In the genomic region with DNA sequence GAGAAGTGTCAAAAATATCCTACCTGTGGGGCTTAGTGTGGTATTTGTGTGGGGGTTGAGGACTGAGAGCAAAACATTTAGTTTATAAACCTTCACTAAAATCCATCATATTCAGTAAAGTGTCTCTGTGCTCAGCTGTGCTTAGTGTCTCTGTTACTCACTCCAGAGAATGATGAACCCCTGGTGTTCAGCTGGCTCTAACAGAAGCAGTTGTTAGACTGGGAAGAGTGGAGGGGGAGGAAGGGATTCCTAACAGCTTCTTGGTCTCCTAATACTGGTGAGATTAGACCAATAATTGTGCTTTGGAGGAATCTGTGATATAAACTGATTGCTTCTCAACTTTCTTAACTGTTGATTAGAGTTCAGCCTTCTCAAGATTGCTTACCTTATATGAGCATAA, we compare ENCODE assay signal across 30 cellular contexts.
DNase-seq lines count a peak whose midpoint lies in the region; ATAC-seq, FAIRE-seq and TF ChIP-seq lines count a peak whose summit lies in the region.
"Had no signal": no experiment of that assay in that cellular context is flagged by ENCODE, and none has a peak within 500 bp of the region (broad histone marks: within the 10 kb centered on the region; RNA-seq: fewer than 3 reads in every experiment).

No MANE protein-coding gene starts in this region.

- DNase-seq in IMR-90 (no peak), H1 (ENCODE audit: low read depth in 1 of 2, low spot score in 2 of 2) (no peak), mesenchymal stem cell (peak; percentile 7), SKM-1 (lab: John Stamatoyannopoulos, UW; ENCODE audit: unreplicated experiment) (no peak), MCF 10A (ENCODE audit: unreplicated experiment) (no peak), upper lobe of left lung (no peak)
- no peak for DNase-seq in activated naive CD8-positive, alpha-beta T cell treated with anti-CD3 and anti-CD28 coated beads, Interleukin-2, amount 50 U/mL, for 24 hours
- DNase-seq: activated CD4-positive, alpha-beta T cell treated with anti-CD3 and anti-CD28 coated beads for 36 hours; activated CD8-positive, alpha-beta T cell treated with anti-CD3 and anti-CD28 coated beads, Interleukin-2, amount 10 ng/mL, durations not matched to agents 7 days and 5 days; activated T-cell treated with anti-CD3 and anti-CD28 coated beads for 4 hours; anterior cingulate cortex; CD8-positive, alpha-beta memory T cell; colonic mucosa; DMS 273 treated with DMSO at 0.1 percent for 48 hours; effector CD8-positive, alpha-beta T cell; kidney; MG63; naive thymus-derived CD8-positive, alpha-beta T cell; SHP77 treated with DMSO at 0.1 percent for 48 hours; sigmoid colon; stimulated activated CD4-positive, alpha-beta T cell treated with anti-CD3 and anti-CD28 coated beads, Interleukin-15, amount 100 ng/mL, for 24 hours; stimulated activated CD4-positive, alpha-beta T cell treated with anti-CD3 and anti-CD28 coated beads, Interleukin-4, amount 100 ng/mL, for 4 hours; trophoblast cell had no signal

- no peak for TF ChIP-seq POLR2A in IMR-90 (IDR thresholded peaks at IDR 0.05; ENCODE audit: low read depth, low read length)
- TF ChIP-seq POLR2A in H1 (IDR thresholded peaks at IDR 0.05; ENCODE audit: control extremely low read depth in 1 of 2, low read depth in 2 of 2, low read length in 2 of 2), result no peak
- no peak for TF ChIP-seq POLR2A in upper lobe of left lung (IDR thresholded peaks at IDR 0.05)

- H4K91ac ChIP-seq in IMR-90 (ENCODE audit: insufficient read depth, low read depth, low read length), result no peak overlapping the region
- no peak overlapping the region for H4K91ac ChIP-seq in H1 (replicated peaks; ENCODE audit: insufficient read length, low read length)
- no peak overlapping the region for H4K91ac ChIP-seq in mesenchymal stem cell (ENCODE audit: low read length)

- H3K4ac ChIP-seq in IMR-90 (ENCODE audit: low read depth, low read length), result no peak overlapping the region
- H3K4ac ChIP-seq in H1 (replicated peaks; ENCODE audit: insufficient read length, low read depth, low read length), result no peak overlapping the region
- H3K4ac ChIP-seq in mesenchymal stem cell (ENCODE audit: low read depth in 1 of 2, low read length in 2 of 2), result no peak overlapping the region

- no peak overlapping the region for H3K4me3 Mint-ChIP-seq in MCF 10A (ENCODE audit: unreplicated experiment)
- H3K4me3 Mint-ChIP-seq in activated naive CD8-positive, alpha-beta T cell treated with anti-CD3 and anti-CD28 coated beads, Interleukin-2, amount 50 U/mL, for 24 hours, result no peak overlapping the region
- H3K4me3 Mint-ChIP-seq: activated CD4-positive, alpha-beta T cell treated with anti-CD3 and anti-CD28 coated beads for 36 hours; activated CD8-positive, alpha-beta T cell treated with anti-CD3 and anti-CD28 coated beads, Interleukin-2, amount 10 ng/mL, durations not matched to agents 7 days and 5 days; activated naive CD8-positive, alpha-beta T cell; CD8-positive, alpha-beta memory T cell; naive thymus-derived CD8-positive, alpha-beta T cell had no signal

- BruUV-seq in IMR-90 (replicated peaks; lab: Mats Ljungman, UMichigan), result no TSS peak
- no TSS peak for BruUV-seq in MCF 10A (replicated peaks; lab: Mats Ljungman, UMichigan)

- TF ChIP-seq RAD21 in IMR-90 (IDR thresholded peaks at IDR 0.05; ENCODE audit: low read length) (no peak), H1 (IDR thresholded peaks at IDR 0.05 in 1 of 2, conservative IDR thresholded peaks at IDR 0.05 in 1 of 2; ENCODE audit: low read depth in 2 of 2, low read length in 2 of 2) (no peak)

- no peak overlapping the region for H3K14ac ChIP-seq in IMR-90 (replicated peaks; ENCODE audit: low read depth, low read length)
- H3K14ac ChIP-seq in H1 (ENCODE audit: insufficient read length), result no peak overlapping the region
- H3K14ac ChIP-seq in mesenchymal stem cell (ENCODE audit: low read length in 2 of 2), result no peak overlapping the region

- H3K9me3 ChIP-seq in IMR-90 (ENCODE audit: control insufficient read depth, insufficient read depth, low read length) (no peaks in the 10 kb centered on the region), H1 (ENCODE audit: insufficient read depth in 2 of 2, low read depth in 1 of 2, low read length in 1 of 2) (no peaks in the 10 kb centered on the region), mesenchymal stem cell (ENCODE audit: control insufficient read depth, low read length) (no peaks in the 10 kb centered on the region), upper lobe of left lung (no peaks in the 10 kb centered on the region)
- H3K9me3 ChIP-seq: colonic mucosa, MG63, sigmoid colon had no signal

- no peak overlapping the region for H3K18ac ChIP-seq in IMR-90 (ENCODE audit: low read depth, low read length)
- H3K18ac ChIP-seq in H1 (ENCODE audit: extremely low read depth, low read length), result no peak overlapping the region
- H3K18ac ChIP-seq in mesenchymal stem cell (ENCODE audit: low read depth in 1 of 2, low read length in 2 of 2), result no peak overlapping the region

- no peak overlapping the region for H3K27ac Mint-ChIP-seq in MCF 10A (ENCODE audit: low read depth, unreplicated experiment)
- no peak overlapping the region for H3K27ac Mint-ChIP-seq in activated naive CD8-positive, alpha-beta T cell treated with anti-CD3 and anti-CD28 coated beads, Interleukin-2, amount 50 U/mL, for 24 hours
- H3K27ac Mint-ChIP-seq: activated CD4-positive, alpha-beta T cell treated with anti-CD3 and anti-CD28 coated beads for 36 hours; activated CD8-positive, alpha-beta T cell treated with anti-CD3 and anti-CD28 coated beads, Interleukin-2, amount 10 ng/mL, durations not matched to agents 7 days and 5 days; activated naive CD8-positive, alpha-beta T cell; CD8-positive, alpha-beta memory T cell; naive thymus-derived CD8-positive, alpha-beta T cell had no signal

- no peaks in the 10 kb centered on the region for H3K36me3 Mint-ChIP-seq in MCF 10A (ENCODE audit: insufficient read depth, unreplicated experiment)
- H3K36me3 Mint-ChIP-seq in activated naive CD8-positive, alpha-beta T cell treated with anti-CD3 and anti-CD28 coated beads, Interleukin-2, amount 50 U/mL, for 24 hours (ENCODE audit: low read depth), result no peaks in the 10 kb centered on the region
- H3K36me3 Mint-ChIP-seq: activated naive CD8-positive, alpha-beta T cell; naive thymus-derived CD8-positive, alpha-beta T cell had no signal

- no peaks in the 10 kb centered on the region for H3K9me1 ChIP-seq in IMR-90 (ENCODE audit: insufficient read depth, low read length)

- H4K8ac ChIP-seq in IMR-90 (ENCODE audit: low read depth in 2 of 2, low read length in 2 of 2), result no peak overlapping the region
- H4K8ac ChIP-seq in H1 (ENCODE audit: extremely low read depth, insufficient read depth, low read length), result no peak overlapping the region
- no peak overlapping the region for H4K8ac ChIP-seq in mesenchymal stem cell (ENCODE audit: low read length)

- H2BK20ac ChIP-seq in IMR-90 (ENCODE audit: low read depth, low read length) (no peak overlapping the region), H1 (ENCODE audit: low read length) (no peak overlapping the region)

- H3K9ac ChIP-seq in IMR-90 (ENCODE audit: low read depth, low read length) (no peak overlapping the region), H1 (replicated peaks in 1 of 4; ENCODE audit: extremely low read depth in 1 of 4, low read depth in 3 of 4, low read length in 3 of 4) (no peak overlapping the region), mesenchymal stem cell (ENCODE audit: low read length) (no peak overlapping the region)

- no peak overlapping the region for H3K23ac ChIP-seq in IMR-90 (ENCODE audit: low read depth, low read length)
- no peak overlapping the region for H3K23ac ChIP-seq in H1 (ENCODE audit: insufficient read length)
- H3K23ac ChIP-seq in mesenchymal stem cell (ENCODE audit: low read length in 2 of 2), result no peak overlapping the region

- H3K4me1 ChIP-seq in ACC112 (ENCODE audit: control insufficient read depth, insufficient read depth, low read length, unreplicated experiment) (no peaks in the 10 kb centered on the region), IMR-90 (ENCODE audit: control insufficient read depth, insufficient read depth, low read length) (no peaks in the 10 kb centered on the region), H1 (replicated peaks in 1 of 4; ENCODE audit: control insufficient read depth in 3 of 4, insufficient read depth in 4 of 4, low read length in 3 of 4) (no peaks in the 10 kb centered on the region), mesenchymal stem cell (ENCODE audit: control insufficient read depth, insufficient read depth, low read depth, low read length) (no peaks in the 10 kb centered on the region), upper lobe of left lung (no peaks in the 10 kb centered on the region)
- H3K4me1 ChIP-seq: colonic mucosa, sigmoid colon had no signal

- H3K27ac ChIP-seq in ACC112 (ENCODE audit: low read depth, low read length) (no peak overlapping the region), IMR-90 (ENCODE audit: insufficient read depth, low read length) (no peak overlapping the region), H1 (ENCODE audit: low read depth, low read length) (no peak overlapping the region), mesenchymal stem cell (ENCODE audit: low read length, poor library complexity, severe bottlenecking) (no peak overlapping the region), upper lobe of left lung (no peak overlapping the region)
- H3K27ac ChIP-seq: colonic mucosa, sigmoid colon had no signal

- H2BK120ac ChIP-seq in IMR-90 (ENCODE audit: low read depth, low read length) (no peak overlapping the region), H1 (replicated peaks; ENCODE audit: low read depth, low read length) (no peak overlapping the region), mesenchymal stem cell (ENCODE audit: low read depth, low read length) (no peak overlapping the region)

- no peak overlapping the region for H3K56ac ChIP-seq in IMR-90 (ENCODE audit: extremely low read depth, insufficient read depth, low read length)
- no peak overlapping the region for H3K56ac ChIP-seq in H1 (replicated peaks; ENCODE audit: insufficient read length, low read depth, low read length)

- H3K4me2 ChIP-seq in IMR-90 (ENCODE audit: low read depth, low read length) (no peak overlapping the region), H1 (ENCODE audit: insufficient read depth in 1 of 2, low read depth in 2 of 2, low read length in 2 of 2) (no peak overlapping the region), mesenchymal stem cell (ENCODE audit: low read length, poor library complexity, severe bottlenecking) (no peak overlapping the region)

- H3K79me2 ChIP-seq in ACC112 (ENCODE audit: control insufficient read depth, insufficient read depth, low read length, unreplicated experiment) (no peaks in the 10 kb centered on the region), H1 (ENCODE audit: control insufficient read depth in 1 of 2, insufficient read depth in 2 of 2, low read length in 2 of 2) (no peaks in the 10 kb centered on the region)

- ATAC-seq in IMR-90 (ENCODE audit: low read depth) (peak; percentile 56; the same call in 1 of the 2 replicates), upper lobe of left lung (ENCODE audit: low FRiP score in 2 of 2) (no peak)
- ATAC-seq in activated naive CD8-positive, alpha-beta T cell treated with anti-CD3 and anti-CD28 coated beads, Interleukin-2, amount 50 U/mL, for 24 hours, result no peak
- ATAC-seq: activated CD4-positive, alpha-beta T cell treated with anti-CD3 and anti-CD28 coated beads for 36 hours; activated CD8-positive, alpha-beta T cell treated with anti-CD3 and anti-CD28 coated beads, Interleukin-2, amount 10 ng/mL, durations not matched to agents 7 days and 5 days; GM12878; K562; naive thymus-derived CD8-positive, alpha-beta T cell; Panc1 had no signal

- dilution Hi-C loops in IMR-90 (cut with HindIII; ENCODE audit: low sequenced_read_pairs, unreplicated experiment), result no loop called here

- POLR2A ChIA-PET in IMR-90 (lab: Charles Lee; ENCODE audit: unreplicated experiment), result no interaction called here
- POLR2A ChIA-PET in H1 (lab: Charles Lee; ENCODE audit: partially characterized antibody), result no interaction called here
- POLR2A ChIA-PET in MCF 10A (lab: Yijun Ruan, JAX), result no interaction called here

- H2AK9ac ChIP-seq in IMR-90 (replicated peaks; ENCODE audit: low read depth, low read length, poor library complexity), result no peak overlapping the region

- CTCF ChIA-PET in IMR-90 (lab: Yijun Ruan, JAX) (interaction anchor here (1.1 kb wide), 1 partner anchor 9 kb away, joined by 3 read pairs; no protein-coding TSS in a partner anchor), H1 (lab: Charles Lee; ENCODE audit: partially characterized antibody) (interaction anchor here (1.3 kb wide), 1 partner anchor 482 kb away, joined by 3 read pairs; no protein-coding TSS in a partner anchor), MCF 10A (lab: Yijun Ruan, JAX) (interaction anchor here (0.7 kb wide), 1 partner anchor 547 kb away, joined by 3 read pairs; no protein-coding TSS in a partner anchor)

- H3K79me1 ChIP-seq in IMR-90 (ENCODE audit: low read depth in 1 of 2, low read length in 2 of 2), result no peaks in the 10 kb centered on the region
- H3K79me1 ChIP-seq in H1 (ENCODE audit: low read depth, low read length), result no peaks in the 10 kb centered on the region
- H3K79me1 ChIP-seq in mesenchymal stem cell (replicated peaks; ENCODE audit: low read length, poor library complexity, severe bottlenecking), result no peaks in the 10 kb centered on the region

- intact Hi-C loops in IMR-90 (cut with micrococcal nuclease), result no loop called here
- intact Hi-C loops in MCF 10A (cut with micrococcal nuclease), result loop anchor here (5.0 to 10.0 kb wide), 2 partner anchors 484 to 819 kb away; no protein-coding TSS in a partner anchor

- FAIRE-seq in H1 (lab: Jason Lieb, UNC), result no peak
- FAIRE-seq: GM12878, H54, HTR-8/SVneo, K562, kidney had no signal

- TF ChIP-seq EP300 in H1 (IDR thresholded peaks at IDR 0.05; ENCODE audit: borderline replicate concordance in 1 of 2, low read depth in 2 of 2, low read length in 2 of 2) (no peak), upper lobe of left lung (IDR thresholded peaks at IDR 0.05) (no peak)

- H2AK5ac ChIP-seq in IMR-90 (ENCODE audit: low read depth, low read length) (no peak overlapping the region), H1 (ENCODE audit: low read depth, low read length) (no peak overlapping the region), mesenchymal stem cell (ENCODE audit: low read length, severe bottlenecking) (no peak overlapping the region)

- H3K4me3 ChIP-seq in ACC112 (ENCODE audit: low read depth, low read length) (no peak overlapping the region), IMR-90 (ENCODE audit: insufficient read depth, low read depth, low read length) (no peak overlapping the region), H1 (ENCODE audit: extremely low read depth in 1 of 4, insufficient read depth in 2 of 4, low read depth in 3 of 4, low read length in 4 of 4) (no peak overlapping the region), mesenchymal stem cell (ENCODE audit: insufficient read depth in 1 of 2, low read depth in 1 of 2, low read length in 2 of 2) (no peak overlapping the region), upper lobe of left lung (no peak overlapping the region)
- H3K4me3 ChIP-seq: colonic mucosa, GM12878, K562, MG63, sigmoid colon had no signal

- no peak overlapping the region for H2BK5ac ChIP-seq in IMR-90 (ENCODE audit: low read depth, low read length, poor library complexity, severe bottlenecking)
- H2BK5ac ChIP-seq in H1 (ENCODE audit: low read depth, low read length), result no peak overlapping the region
- H2BK5ac ChIP-seq in mesenchymal stem cell (ENCODE audit: low read depth, low read length, poor library complexity, severe bottlenecking), result no peak overlapping the region

- H2BK15ac ChIP-seq in IMR-90 (ENCODE audit: low read depth, low read length), result no peak overlapping the region
- H2BK15ac ChIP-seq in H1 (ENCODE audit: low read length), result no peak overlapping the region
- no peak overlapping the region for H2BK15ac ChIP-seq in mesenchymal stem cell (ENCODE audit: low read depth, poor library complexity, severe bottlenecking)

- no peaks in the 10 kb centered on the region for H3K9me3 Mint-ChIP-seq in MCF 10A (ENCODE audit: unreplicated experiment)
- peaks cover 6% of the 10 kb centered on the region for H3K9me3 Mint-ChIP-seq in activated naive CD8-positive, alpha-beta T cell treated with anti-CD3 and anti-CD28 coated beads, Interleukin-2, amount 50 U/mL, for 24 hours

- no peaks in the 10 kb centered on the region for H3K4me1 Mint-ChIP-seq in MCF 10A (ENCODE audit: insufficient read depth, unreplicated experiment)
- no peaks in the 10 kb centered on the region for H3K4me1 Mint-ChIP-seq in activated naive CD8-positive, alpha-beta T cell treated with anti-CD3 and anti-CD28 coated beads, Interleukin-2, amount 50 U/mL, for 24 hours
- H3K4me1 Mint-ChIP-seq: activated CD4-positive, alpha-beta T cell treated with anti-CD3 and anti-CD28 coated beads for 36 hours; CD8-positive, alpha-beta memory T cell; naive thymus-derived CD8-positive, alpha-beta T cell had no signal

- H4K5ac ChIP-seq in IMR-90 (ENCODE audit: low read depth, low read length) (no peak overlapping the region), H1 (ENCODE audit: insufficient read length, low read depth, low read length) (no peak overlapping the region)

- H2BK12ac ChIP-seq in H1 (ENCODE audit: low read depth, low read length) (no peak overlapping the region), mesenchymal stem cell (ENCODE audit: low read length in 2 of 2) (no peak overlapping the region)

- H2AFZ ChIP-seq in ACC112 (ENCODE audit: low read length, unreplicated experiment) (peak overlapping the region; percentile 40), IMR-90 (replicated peaks; ENCODE audit: low read length, poor library complexity) (no peak overlapping the region), H1 (ENCODE audit: low read length) (peak overlapping the region; percentile 19; the same call in 1 of the 2 replicates), mesenchymal stem cell (ENCODE audit: low read depth, low read length) (no peak overlapping the region)

- no peaks in the 10 kb centered on the region for H4K20me1 ChIP-seq in IMR-90 (ENCODE audit: insufficient read depth, low read length)
- no peaks in the 10 kb centered on the region for H4K20me1 ChIP-seq in H1 (replicated peaks in 1 of 2; ENCODE audit: control insufficient read depth in 1 of 2, insufficient read depth in 2 of 2, low read length in 2 of 2)

- no peak for TF ChIP-seq CTCF in IMR-90 (conservative IDR thresholded peaks at IDR 0.05; ENCODE audit: low read depth, low read length)
- no peak for TF ChIP-seq CTCF in H1 (IDR thresholded peaks at IDR 0.05; ENCODE audit: control extremely low read depth in 1 of 3, insufficient read depth in 1 of 3, low read depth in 1 of 3, low read length in 3 of 3)
- TF ChIP-seq CTCF in MCF 10A (IDR thresholded peaks at IDR 0.05; ENCODE audit: unreplicated experiment), result no peak
- no peak for TF ChIP-seq CTCF in upper lobe of left lung (IDR thresholded peaks at IDR 0.05)

- in situ Hi-C loops in IMR-90 (cut with MboI; ENCODE audit: low sequenced_read_pairs), result no loop called here

- H3K27me3 Mint-ChIP-seq in MCF 10A (ENCODE audit: insufficient read depth, unreplicated experiment), result no peaks in the 10 kb centered on the region
- no peaks in the 10 kb centered on the region for H3K27me3 Mint-ChIP-seq in activated naive CD8-positive, alpha-beta T cell treated with anti-CD3 and anti-CD28 coated beads, Interleukin-2, amount 50 U/mL, for 24 hours
- H3K27me3 Mint-ChIP-seq: activated CD4-positive, alpha-beta T cell treated with anti-CD3 and anti-CD28 coated beads for 36 hours; activated naive CD8-positive, alpha-beta T cell; CD8-positive, alpha-beta memory T cell; naive thymus-derived CD8-positive, alpha-beta T cell had no signal

- H3K36me3 ChIP-seq in ACC112 (ENCODE audit: insufficient read depth, low read length) (no peaks in the 10 kb centered on the region), IMR-90 (ENCODE audit: control insufficient read depth, insufficient read depth, low read length) (no peaks in the 10 kb centered on the region), H1 (ENCODE audit: control insufficient read depth in 2 of 4, insufficient read depth in 4 of 4, low read length in 3 of 4) (no peaks in the 10 kb centered on the region), mesenchymal stem cell (ENCODE audit: control insufficient read depth in 1 of 2, insufficient read depth in 2 of 2, low read depth in 1 of 2, low read length in 2 of 2) (no peaks in the 10 kb centered on the region), upper lobe of left lung (no peaks in the 10 kb centered on the region)
- H3K36me3 ChIP-seq: colonic mucosa, MG63, sigmoid colon had no signal

- H3K27me3 ChIP-seq in ACC112 (ENCODE audit: insufficient read depth, low read length) (no peaks in the 10 kb centered on the region), IMR-90 (ENCODE audit: control insufficient read depth, insufficient read depth, low read length) (no peaks in the 10 kb centered on the region), H1 (replicated peaks in 1 of 4; ENCODE audit: control insufficient read depth in 3 of 4, extremely low read depth in 1 of 4, insufficient read depth in 3 of 4, low read length in 3 of 4) (no peaks in the 10 kb centered on the region), mesenchymal stem cell (ENCODE audit: control insufficient read depth in 1 of 2, insufficient read depth in 1 of 2, low read length in 2 of 2) (no peaks in the 10 kb centered on the region), upper lobe of left lung (no peaks in the 10 kb centered on the region)
- H3K27me3 ChIP-seq: colonic mucosa, MG63, sigmoid colon had no signal

- H3K23me2 ChIP-seq in H1 (ENCODE audit: low read depth, low read length), result no peaks in the 10 kb centered on the region; the same call in 1 of the 2 replicates

Comparison
In these comparisons a context has a peak if more than half of its experiments do, and no peak if none do; other contexts are left out.
1. H2AFZ ChIP-seq: peak in ACC112 (single experiment) and H1 (single experiment); none in IMR-90 (single experiment) and mesenchymal stem cell (single experiment).